In genomic region chr17:82205720-82206508, GRCh38 we compare ENCODE assay signal across 1 cellular context.
TF ChIP-seq lines count a peak whose summit lies in the region.

No MANE protein-coding gene starts in this region.

TF ChIP-seq in HepG2, 621 proteins besides CTCF, POLR2A, EP300 and RAD21 (continued from another document and continues in another):
- TF ChIP-seq ZNF326 (CRISPR knock-in tag; IDR thresholded peaks at IDR 0.05; ENCODE audit: borderline replicate concordance) = no peak
- peak; percentile 59; the same call in 1 of the 2 replicates for TF ChIP-seq MAZ (IDR thresholded peaks at IDR 0.05; ENCODE audit: borderline replicate concordance, low read depth, low read length)
- 0 out of 2 replicates have a peak, but pooled peaks have one; percentile 46 for TF ChIP-seq MAZ (CRISPR knock-in tag; IDR thresholded peaks at IDR 0.05; ENCODE audit: low read depth)
- TF ChIP-seq KLF11 (CRISPR knock-in tag; IDR thresholded peaks at IDR 0.05) = no peak
- 0 out of 2 replicates have a peak, but pooled peaks have one; percentile 14 for TF ChIP-seq SIX1 (CRISPR knock-in tag; IDR thresholded peaks at IDR 0.05; ENCODE audit: borderline replicate concordance)
- TF ChIP-seq U2AF1 (optimal IDR thresholded peaks at IDR 0.05; ENCODE audit: low read depth, low read length) = peak; percentile 75
- no peak for TF ChIP-seq RNF219 (CRISPR knock-in tag; IDR thresholded peaks at IDR 0.05)
- TF ChIP-seq NR2F6 (IDR thresholded peaks at IDR 0.05) = no peak
- peak; percentile 72 for TF ChIP-seq NR2F6 (CRISPR knock-in tag; IDR thresholded peaks at IDR 0.05)
- no peak for TF ChIP-seq SMARCC2 (IDR thresholded peaks at IDR 0.05)
- no peak for TF ChIP-seq ZNF225 (CRISPR knock-in tag; IDR thresholded peaks at IDR 0.05)
- TF ChIP-seq HNRNPLL (IDR thresholded peaks at IDR 0.05; ENCODE audit: low read depth, low read length, poor library complexity, severe bottlenecking) = no peak
- 0 out of 2 replicates have a peak, but pooled peaks have one; percentile 46 for TF ChIP-seq CENPT (CRISPR knock-in tag; IDR thresholded peaks at IDR 0.05; ENCODE audit: low read depth)
- no peak for TF ChIP-seq CREBL2 (CRISPR knock-in tag; IDR thresholded peaks at IDR 0.05; ENCODE audit: borderline replicate concordance)
- no peak; the same call in 1 of the 2 replicates for TF ChIP-seq RNF2 (conservative IDR thresholded peaks at IDR 0.05; ENCODE audit: low read depth)
- TF ChIP-seq ZNF781 (CRISPR knock-in tag; IDR thresholded peaks at IDR 0.05; ENCODE audit: borderline replicate concordance, not compliant biosample characterization) = no peak
- TF ChIP-seq REPIN1 (CRISPR knock-in tag; IDR thresholded peaks at IDR 0.05; ENCODE audit: borderline replicate concordance, low read depth) = peak; percentile 79; the same call in 1 of the 2 replicates
- no peak for TF ChIP-seq TRIM24 (CRISPR knock-in tag; IDR thresholded peaks at IDR 0.05)
- TF ChIP-seq SAP130 (CRISPR knock-in tag; IDR thresholded peaks at IDR 0.05; ENCODE audit: low read depth) = peak; percentile 97
- TF ChIP-seq PCBP1 (IDR thresholded peaks at IDR 0.05; ENCODE audit: borderline replicate concordance, low read depth, low read length) = no peak
- TF ChIP-seq CBFB (CRISPR knock-in tag; IDR thresholded peaks at IDR 0.05) = 0 out of 2 replicates have a peak, but pooled peaks have one; percentile 61
- 0 out of 2 replicates have a peak, but pooled peaks have one; percentile 22 for TF ChIP-seq CC2D1A (CRISPR knock-in tag; IDR thresholded peaks at IDR 0.05)
- no peak for TF ChIP-seq ZNF367 (CRISPR knock-in tag; IDR thresholded peaks at IDR 0.05; ENCODE audit: borderline replicate concordance)
- no peak for TF ChIP-seq PAWR (CRISPR knock-in tag; IDR thresholded peaks at IDR 0.05; ENCODE audit: borderline replicate concordance)
- no peak for TF ChIP-seq ZNF512B (CRISPR knock-in tag; IDR thresholded peaks at IDR 0.05; ENCODE audit: borderline replicate concordance)
- no peak for TF ChIP-seq ZNF10 (CRISPR knock-in tag; IDR thresholded peaks at IDR 0.05; ENCODE audit: borderline replicate concordance, low read depth)
- no peak; the same call in 1 of the 2 replicates for TF ChIP-seq MEIS2 (CRISPR knock-in tag; IDR thresholded peaks at IDR 0.05)
- peak; percentile 45; the same call in 1 of the 2 replicates for TF ChIP-seq ZBTB26 (CRISPR knock-in tag; IDR thresholded peaks at IDR 0.05; ENCODE audit: borderline replicate concordance)
- TF ChIP-seq ZFX (CRISPR knock-in tag; IDR thresholded peaks at IDR 0.05; ENCODE audit: low read depth) = peak; percentile 93
- no peak for TF ChIP-seq PLRG1 (conservative IDR thresholded peaks at IDR 0.05)
- peak; percentile 74; the same call in 1 of the 2 replicates for TF ChIP-seq ZSCAN9 (CRISPR knock-in tag; IDR thresholded peaks at IDR 0.05; ENCODE audit: borderline replicate concordance)
- no peak for TF ChIP-seq ZNF530 (CRISPR knock-in tag; IDR thresholded peaks at IDR 0.05; ENCODE audit: low read depth)
- TF ChIP-seq ZNF678 (CRISPR knock-in tag; IDR thresholded peaks at IDR 0.05) = no peak
- no peak for TF ChIP-seq EEA1 (CRISPR knock-in tag; IDR thresholded peaks at IDR 0.05; ENCODE audit: borderline replicate concordance)
- no peak for TF ChIP-seq ZNF569 (CRISPR knock-in tag; IDR thresholded peaks at IDR 0.05; ENCODE audit: borderline replicate concordance)
- TF ChIP-seq BATF2 (CRISPR knock-in tag; IDR thresholded peaks at IDR 0.05) = no peak
- no peak for TF ChIP-seq ZNF256 (CRISPR knock-in tag; conservative IDR thresholded peaks at IDR 0.05)
- TF ChIP-seq ZNF446 (CRISPR knock-in tag; IDR thresholded peaks at IDR 0.05) = no peak
- TF ChIP-seq KDM3A (CRISPR knock-in tag; IDR thresholded peaks at IDR 0.05; ENCODE audit: low read depth) = peak; percentile 97
- TF ChIP-seq ZNF275 (CRISPR knock-in tag; IDR thresholded peaks at IDR 0.05; ENCODE audit: borderline replicate concordance) = no peak; the same call in 1 of the 2 replicates
- TF ChIP-seq UBTF (CRISPR knock-in tag; IDR thresholded peaks at IDR 0.05) = no peak
- TF ChIP-seq ESRRA (CRISPR knock-in tag; IDR thresholded peaks at IDR 0.05; ENCODE audit: low read depth) = no peak
- no peak for TF ChIP-seq FOXK2 (IDR thresholded peaks at IDR 0.05)
- TF ChIP-seq ZNF44 (CRISPR knock-in tag; IDR thresholded peaks at IDR 0.05) = no peak
- no peak for TF ChIP-seq ZNF510 (CRISPR knock-in tag; IDR thresholded peaks at IDR 0.05; ENCODE audit: low read depth)
- no peak for TF ChIP-seq ISX (CRISPR knock-in tag; conservative IDR thresholded peaks at IDR 0.05)
- TF ChIP-seq THAP11 (CRISPR knock-in tag; IDR thresholded peaks at IDR 0.05) = peak; percentile 76
- no peak for TF ChIP-seq ZNF878 (CRISPR knock-in tag; IDR thresholded peaks at IDR 0.05)
- TF ChIP-seq ZNF30 (CRISPR knock-in tag; IDR thresholded peaks at IDR 0.05) = peak; percentile 62; the same call in 1 of the 2 replicates
- TF ChIP-seq AHDC1 (CRISPR knock-in tag; IDR thresholded peaks at IDR 0.05; ENCODE audit: borderline replicate concordance) = no peak
- no peak for TF ChIP-seq JUN (CRISPR knock-in tag; IDR thresholded peaks at IDR 0.05)
- no peak for TF ChIP-seq HOMEZ (CRISPR knock-in tag; IDR thresholded peaks at IDR 0.05; ENCODE audit: low read depth)
